In genomic region chr15:28929200-28929599, GRCh38 we compare ENCODE assay signal across 23 cellular contexts. TPM values are rescaled to one million over a fixed set of nuclear protein-coding genes. Genes with fewer than 3 reads are reported as not detected.
A peak's percentile ranks its signal among the peaks of the same experiment; 100 is the strongest.
DNase-seq lines count a peak whose midpoint lies in the region; ATAC-seq lines count a peak whose summit lies in the region.
"Had no signal": no experiment of that assay in that cellular context is flagged by ENCODE, and none has a peak within 500 bp of the region (broad histone marks: within the 10 kb centered on the region; RNA-seq: fewer than 3 reads in every experiment).

No MANE protein-coding gene starts in this region.

- H3K4me3 Mint-ChIP-seq in naive thymus-derived CD4-positive, alpha-beta T cell: no peak overlapping the region
- no peak overlapping the region for H3K4me3 Mint-ChIP-seq in activated CD4-positive, alpha-beta T cell treated with anti-CD3 and anti-CD28 coated beads for 36 hours
- H3K4me3 Mint-ChIP-seq: CD8-positive, alpha-beta memory T cell had no signal

- H3K4me3 ChIP-seq in naive thymus-derived CD4-positive, alpha-beta T cell (ENCODE audit: low read length): no peak overlapping the region
- H3K4me3 ChIP-seq: SK-N-MC had no signal

- H3K4me1 ChIP-seq in naive thymus-derived CD4-positive, alpha-beta T cell (ENCODE audit: control insufficient read depth in 2 of 2, insufficient read depth in 2 of 2, low read length in 2 of 2): peaks cover 0 to 12% of the 10 kb centered on the region in 2 donors

- H3K9me3 Mint-ChIP-seq in naive thymus-derived CD4-positive, alpha-beta T cell: peaks cover 0 to 10% (median 0%) of the 10 kb centered on the region in 11 donors
- peaks cover 2% of the 10 kb centered on the region for H3K9me3 Mint-ChIP-seq in activated CD4-positive, alpha-beta T cell treated with anti-CD3 and anti-CD28 coated beads for 36 hours (ENCODE audit: low read depth)
- H3K9me3 Mint-ChIP-seq: CD8-positive, alpha-beta memory T cell had no signal

- ATAC-seq in naive thymus-derived CD4-positive, alpha-beta T cell: no peak
- no peak for ATAC-seq in activated CD4-positive, alpha-beta T cell treated with anti-CD3 and anti-CD28 coated beads for 36 hours

- POLR2A ChIA-PET in naive thymus-derived CD4-positive, alpha-beta T cell (lab: Charles Lee): no interaction called here
- POLR2A ChIA-PET in activated CD4-positive, alpha-beta T cell treated with anti-CD3 and anti-CD28 coated beads for 36 hours (lab: Charles Lee): no interaction called here

- peaks cover 0 to 8% (median 0%) of the 10 kb centered on the region in 5 donors for H3K27me3 Mint-ChIP-seq in naive thymus-derived CD4-positive, alpha-beta T cell
- no peaks in the 10 kb centered on the region for H3K27me3 Mint-ChIP-seq in activated CD4-positive, alpha-beta T cell treated with anti-CD3 and anti-CD28 coated beads for 36 hours

- H3K27me3 ChIP-seq in naive thymus-derived CD4-positive, alpha-beta T cell (ENCODE audit: control insufficient read depth in 2 of 2, insufficient read depth in 2 of 2, low read length in 2 of 2): no peaks in the 10 kb centered on the region

- no peak overlapping the region for H3K27ac ChIP-seq in naive thymus-derived CD4-positive, alpha-beta T cell (ENCODE audit: low read depth, low read length)
- H3K27ac ChIP-seq in substantia nigra (ENCODE audit: low read depth, low read length, poor library complexity, severe bottlenecking): no peak overlapping the region
- H3K27ac ChIP-seq: SK-N-MC had no signal

- CTCF ChIA-PET in naive thymus-derived CD4-positive, alpha-beta T cell (lab: Charles Lee): no interaction called here
- CTCF ChIA-PET in activated CD4-positive, alpha-beta T cell treated with anti-CD3 and anti-CD28 coated beads for 36 hours (lab: Charles Lee): no interaction called here

- peak overlapping the region in 5 of 9 donors; percentile 30 to 58 (median 48) for H3K27ac Mint-ChIP-seq in naive thymus-derived CD4-positive, alpha-beta T cell
- no peak overlapping the region for H3K27ac Mint-ChIP-seq in activated CD4-positive, alpha-beta T cell treated with anti-CD3 and anti-CD28 coated beads for 36 hours

- peaks cover 0 to 23% (median 0%) of the 10 kb centered on the region in 3 experiments for H3K36me3 ChIP-seq in naive thymus-derived CD4-positive, alpha-beta T cell (ENCODE audit: control insufficient read depth in 2 of 3, insufficient read depth in 3 of 3, low read length in 3 of 3)

- peak; percentile 36 for DNase-seq in NCI-H82 (lab: John Stamatoyannopoulos, UW)
- DNase-seq in NCI-H82 treated with DMSO at 0.1 percent for 48 hours (lab: John Stamatoyannopoulos, UW; ENCODE audit: unreplicated experiment): no peak
- peak; percentile 51 for DNase-seq in D341Med (ENCODE audit: low spot score)
- peak; percentile 63 for DNase-seq in NCI-H2171 treated with DMSO at 0.1 percent for 48 hours (lab: John Stamatoyannopoulos, UW)
- DNase-seq in naive thymus-derived CD4-positive, alpha-beta T cell: no peak
- DNase-seq in activated CD4-positive, alpha-beta T cell treated with anti-CD3 and anti-CD28 coated beads for 36 hours: no peak
- DNase-seq in substantia nigra (lab: John Stamatoyannopoulos, UW): no peak
- DNase-seq in NK-92 treated with Interleukin-12 subunit alpha and Interleukin-12 subunit beta, amount 100 ng/mL, for 24 hours (lab: John Stamatoyannopoulos, UW): no peak
- DNase-seq: 8988T; AML-193; C1 segment of cervical spinal cord; Calu3; CD8-positive, alpha-beta memory T cell; EL; GF-D8; KG1; NCI-H1105; NCI-H146; NCI-H2081; NCI-H510A treated with DMSO at 0.1 percent for 48 hours; SHP77 treated with DMSO at 0.1 percent for 48 hours; SW 1271 had no signal

- H3K36me3 Mint-ChIP-seq in naive thymus-derived CD4-positive, alpha-beta T cell: peaks cover 0 to 67% (median 35%) of the 10 kb centered on the region in 5 donors
- peaks cover 5% of the 10 kb centered on the region for H3K36me3 Mint-ChIP-seq in activated CD4-positive, alpha-beta T cell treated with anti-CD3 and anti-CD28 coated beads for 36 hours (ENCODE audit: low read depth)

- peaks cover 0 to 8% (median 0%) of the 10 kb centered on the region in 3 experiments for H3K9me3 ChIP-seq in naive thymus-derived CD4-positive, alpha-beta T cell (ENCODE audit: control insufficient read depth in 2 of 3, low read length in 3 of 3)

- intact Hi-C loops in naive thymus-derived CD4-positive, alpha-beta T cell (cut with micrococcal nuclease): no loop called here
- intact Hi-C loops in activated CD4-positive, alpha-beta T cell treated with anti-CD3 and anti-CD28 coated beads for 36 hours (cut with DNase I, micrococcal nuclease): no loop called here

- H3K4me1 Mint-ChIP-seq in naive thymus-derived CD4-positive, alpha-beta T cell: peaks cover 0 to 78% (median 69%) of the 10 kb centered on the region in 7 donors
- peaks cover 24% of the 10 kb centered on the region for H3K4me1 Mint-ChIP-seq in activated CD4-positive, alpha-beta T cell treated with anti-CD3 and anti-CD28 coated beads for 36 hours

RNA-seq across cellular contexts. Expression of gene APBA2, which starts 43.4 kb away (rescaled TPM):
- 100 to 1,000 TPM in 3 of 5 experiments, 10 to 100 TPM in 1, 1 to 10 TPM in 1; 7.7 to 139 (median 110) TPM for total RNA-seq in naive thymus-derived CD4-positive, alpha-beta T cell
- 100 to 1,000 TPM in 1 of 2 donors, 10 to 100 TPM in 1; 59.7 to 113 TPM for polyA plus RNA-seq in naive thymus-derived CD4-positive, alpha-beta T cell
- 10 to 100 TPM; 12.8 to 17.5 TPM for total RNA-seq in activated CD4-positive, alpha-beta T cell treated with anti-CD3 and anti-CD28 coated beads for 36 hours
- total RNA-seq: Calu3 had no signal

Comparison
In these comparisons a context has a peak if more than half of its experiments do, and no peak if none do; other contexts are left out.
1. DNase-seq: peak in NCI-H82 (single experiment), D341Med (single experiment) and NCI-H2171 treated with DMSO at 0.1 percent for 48 hours (single experiment); none in NCI-H82 treated with DMSO at 0.1 percent for 48 hours (single experiment), naive thymus-derived CD4-positive, alpha-beta T cell (0 of 9), activated CD4-positive, alpha-beta T cell treated with anti-CD3 and anti-CD28 coated beads for 36 hours (single experiment), substantia nigra (0 of 49) and NK-92 treated with Interleukin-12 subunit alpha and Interleukin-12 subunit beta, amount 100 ng/mL, for 24 hours (single experiment).